In the genomic region with DNA sequence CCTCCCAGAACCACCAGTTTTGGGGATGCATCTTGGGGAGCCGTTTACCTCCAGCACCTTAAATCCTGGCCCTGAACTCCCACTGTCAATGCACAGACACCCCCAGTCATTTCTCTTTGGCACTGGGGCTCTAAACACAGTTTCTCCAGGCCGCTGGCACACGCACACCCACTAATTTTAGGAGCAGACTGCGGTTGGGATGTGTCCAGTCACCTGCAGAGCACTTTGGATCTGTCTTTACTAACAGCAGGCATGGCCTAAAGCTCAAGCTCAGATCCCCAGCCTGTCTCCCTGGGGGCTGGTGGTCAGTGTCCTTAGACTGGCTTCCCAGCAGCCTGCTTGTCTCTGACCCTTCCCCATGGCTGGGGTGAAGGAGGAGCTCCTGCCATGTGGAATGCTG, we compare ENCODE assay signal across 19 cellular contexts.
"Had no signal": no experiment of that assay in that cellular context is flagged by ENCODE, and none has a peak within 500 bp of the region (broad histone marks: within the 10 kb centered on the region; RNA-seq: fewer than 3 reads in every experiment).

No MANE protein-coding gene starts in this region.

- H3K9me3 Mint-ChIP-seq: activated naive CD8-positive, alpha-beta T cell treated with anti-CD3 and anti-CD28 coated beads, Interleukin-2, amount 10 ng/mL, durations not matched to agents 7 days and 5 days; naive B cell had no signal

- H3K27ac ChIP-seq: neutrophil, parathyroid adenoma, suprapubic skin had no signal

- H2AFZ ChIP-seq: parathyroid adenoma had no signal

- H3K27me3 ChIP-seq: dorsolateral prefrontal cortex, neutrophil, suprapubic skin had no signal

- H3K9ac ChIP-seq: parathyroid adenoma had no signal

- H3K4me1 ChIP-seq: parathyroid adenoma had no signal

- H3K27ac Mint-ChIP-seq: activated CD8-positive, alpha-beta memory T cell treated with anti-CD3 and anti-CD28 coated beads, Interleukin-2, amount 10 ng/mL, durations not matched to agents 7 days and 5 days; activated naive CD8-positive, alpha-beta T cell treated with anti-CD3 and anti-CD28 coated beads, Interleukin-2, amount 10 ng/mL, durations not matched to agents 7 days and 5 days had no signal

- H3K27me3 Mint-ChIP-seq: activated CD8-positive, alpha-beta memory T cell treated with anti-CD3 and anti-CD28 coated beads, Interleukin-2, amount 10 ng/mL, durations not matched to agents 7 days and 5 days; activated naive CD8-positive, alpha-beta T cell treated with anti-CD3 and anti-CD28 coated beads, Interleukin-2, amount 10 ng/mL, durations not matched to agents 7 days and 5 days; naive B cell had no signal

- H3K9me3 ChIP-seq: neutrophil, suprapubic skin had no signal

- H3K4me3 ChIP-seq: dorsolateral prefrontal cortex, suprapubic skin had no signal

- H3K79me2 ChIP-seq: parathyroid adenoma had no signal

- ATAC-seq: activated CD8-positive, alpha-beta memory T cell treated with anti-CD3 and anti-CD28 coated beads, Interleukin-2, amount 10 ng/mL, durations not matched to agents 7 days and 5 days; esophagus mucosa; left lobe of liver had no signal

- DNase-seq: activated CD4-positive, alpha-beta T cell treated with anti-CD3 and anti-CD28 coated beads for 1 hour; activated CD4-positive, alpha-beta T cell treated with anti-CD3 and anti-CD28 coated beads, Interleukin-2, amount 50 U/mL, for 4 hours; activated CD8-positive, alpha-beta memory T cell treated with anti-CD3 and anti-CD28 coated beads, Interleukin-2, amount 10 ng/mL, durations not matched to agents 7 days and 5 days; activated gamma-delta T cell; activated naive CD8-positive, alpha-beta T cell treated with anti-CD3 and anti-CD28 coated beads, Interleukin-2, amount 10 ng/mL, durations not matched to agents 7 days and 5 days; activated T-cell treated with anti-CD3 and anti-CD28 coated beads, Interleukin-2, amount 50 U/mL, for 48 hours; anterior cingulate cortex; dorsolateral prefrontal cortex; naive B cell; retina; stimulated activated CD4-positive, alpha-beta T cell treated with anti-CD3 and anti-CD28 coated beads, Interleukin-4, amount 100 ng/mL, for 1 hour; stimulated activated naive CD4-positive, alpha-beta T cell treated with Interleukin-2 at 50 U/mL for 16 hours; T1000; trophoblast cell had no signal

- H3K4me3 Mint-ChIP-seq: activated CD8-positive, alpha-beta memory T cell treated with anti-CD3 and anti-CD28 coated beads, Interleukin-2, amount 10 ng/mL, durations not matched to agents 7 days and 5 days; activated naive CD8-positive, alpha-beta T cell treated with anti-CD3 and anti-CD28 coated beads, Interleukin-2, amount 10 ng/mL, durations not matched to agents 7 days and 5 days; naive B cell had no signal
